Comparison of ENCODE assay signal across 13 cellular contexts in the genomic region with DNA sequence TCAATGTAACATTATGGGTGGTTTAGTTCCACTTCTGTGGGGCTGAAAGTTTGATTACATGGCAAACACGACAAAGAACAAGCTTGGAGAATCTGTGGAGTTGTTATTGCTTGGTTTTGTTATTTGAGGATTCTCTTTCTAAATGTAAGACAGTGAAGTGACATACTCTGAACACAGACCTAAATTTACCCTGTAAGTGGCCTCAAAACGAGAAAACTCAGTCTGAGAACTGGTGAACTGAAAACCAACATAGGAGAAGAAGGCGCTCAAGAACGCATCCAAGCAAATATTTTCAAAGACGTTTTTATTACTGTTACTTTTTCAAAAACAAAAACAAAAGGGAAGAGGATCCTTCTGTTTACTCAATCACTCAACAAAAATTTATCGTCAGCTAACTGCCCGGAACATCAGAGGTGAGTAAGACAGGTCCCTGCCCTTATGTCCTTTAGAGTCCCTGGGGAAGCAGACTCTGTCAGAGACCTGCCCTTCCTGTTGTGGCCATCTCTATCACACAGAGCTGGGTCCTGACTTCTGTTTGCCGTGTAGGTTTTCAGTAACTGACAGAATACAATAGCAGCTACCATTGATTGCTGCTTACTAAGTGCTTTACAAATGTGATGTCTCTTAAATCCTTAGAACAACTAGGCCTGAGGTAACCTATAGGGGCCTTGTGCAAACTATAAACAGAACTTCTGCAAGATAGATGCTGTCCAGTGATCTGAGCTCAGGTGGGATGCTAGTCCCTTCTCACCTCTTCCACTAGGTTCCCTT.
A peak's percentile ranks its signal among the peaks of the same experiment; 100 is the strongest.
DNase-seq lines count a peak whose midpoint lies in the region; ATAC-seq and TF ChIP-seq lines count a peak whose summit lies in the region.
"Had no signal": no experiment of that assay in that cellular context is flagged by ENCODE, and none has a peak within 500 bp of the region (broad histone marks: within the 10 kb centered on the region; RNA-seq: fewer than 3 reads in every experiment).

No MANE protein-coding gene starts in this region.

- H3K9me3 Mint-ChIP-seq in activated T-helper 17 cell treated with anti-CD3 and anti-CD28 coated beads, Interleukin-2, amount 50 U/mL, for 72 hours, result no peaks in the 10 kb centered on the region
- H3K9me3 Mint-ChIP-seq in endodermal cell, result peaks cover 13% of the 10 kb centered on the region
- H3K9me3 Mint-ChIP-seq: immature natural killer cell had no signal

- no peaks in the 10 kb centered on the region for H3K36me3 Mint-ChIP-seq in activated T-helper 17 cell treated with anti-CD3 and anti-CD28 coated beads, Interleukin-2, amount 50 U/mL, for 72 hours (ENCODE audit: low read depth)
- H3K36me3 Mint-ChIP-seq in endodermal cell (ENCODE audit: low read depth), result peaks cover 1% of the 10 kb centered on the region

- no peak overlapping the region for H3K9ac ChIP-seq in endodermal cell (ENCODE audit: extremely low read depth, low read length, poor library complexity, severe bottlenecking)

- 87 to 90% methylated on average over 2 to 8 of the region's 8 CpGs for WGBS in endodermal cell (ENCODE audit: insufficient coverage in 1 of 2, insufficient read length in 1 of 2), 2 experiments

- H3K9me3 ChIP-seq in endodermal cell (ENCODE audit: control insufficient read depth, low read length), result peaks cover 7% of the 10 kb centered on the region

- no peaks in the 10 kb centered on the region for H3K36me3 ChIP-seq in endodermal cell (ENCODE audit: control insufficient read depth, insufficient read depth, low read length)

- ATAC-seq in GM18517 (IDR thresholded peaks at IDR 0.05; ENCODE audit: unreplicated experiment) (peak; percentile 70), GM21825 (IDR thresholded peaks at IDR 0.05; ENCODE audit: unreplicated experiment) (peak; percentile 64), HG03520 (IDR thresholded peaks at IDR 0.05; ENCODE audit: unreplicated experiment) (peak; percentile 82)
- ATAC-seq in activated T-helper 17 cell treated with anti-CD3 and anti-CD28 coated beads, Interleukin-2, amount 50 U/mL, for 72 hours (replicated peaks), result no peak
- ATAC-seq: stimulated activated naive CD8-positive, alpha-beta T cell treated with anti-CD3 and anti-CD28 coated beads, Interleukin-15, amount 100 ng/mL, for 72 hours had no signal

- no peaks in the 10 kb centered on the region for H3K27me3 Mint-ChIP-seq in activated T-helper 17 cell treated with anti-CD3 and anti-CD28 coated beads, Interleukin-2, amount 50 U/mL, for 72 hours
- H3K27me3 Mint-ChIP-seq in endodermal cell (ENCODE audit: insufficient read depth), result no peaks in the 10 kb centered on the region
- H3K27me3 Mint-ChIP-seq: stimulated activated naive CD8-positive, alpha-beta T cell treated with anti-CD3 and anti-CD28 coated beads, Interleukin-15, amount 100 ng/mL, for 72 hours had no signal

- no peak for TF ChIP-seq CTCF in endodermal cell (conservative IDR thresholded peaks at IDR 0.05)

- H3K4me3 Mint-ChIP-seq in activated T-helper 17 cell treated with anti-CD3 and anti-CD28 coated beads, Interleukin-2, amount 50 U/mL, for 72 hours, result no peak overlapping the region
- no peak overlapping the region for H3K4me3 Mint-ChIP-seq in endodermal cell
- H3K4me3 Mint-ChIP-seq: immature natural killer cell; stimulated activated naive CD8-positive, alpha-beta T cell treated with anti-CD3 and anti-CD28 coated beads, Interleukin-15, amount 100 ng/mL, for 72 hours had no signal

- H3K4me1 Mint-ChIP-seq in activated T-helper 17 cell treated with anti-CD3 and anti-CD28 coated beads, Interleukin-2, amount 50 U/mL, for 72 hours, result no peaks in the 10 kb centered on the region
- H3K4me1 Mint-ChIP-seq in endodermal cell, result peaks cover 23% of the 10 kb centered on the region
- H3K4me1 Mint-ChIP-seq: immature natural killer cell had no signal

- H3K27me3 ChIP-seq in endodermal cell (ENCODE audit: control insufficient read depth, insufficient read depth, low read length, poor library complexity, severe bottlenecking), result no peaks in the 10 kb centered on the region

- no peak overlapping the region for H3K27ac ChIP-seq in endodermal cell (ENCODE audit: low read depth, low read length)

- no peak overlapping the region for H3K4me3 ChIP-seq in endodermal cell (ENCODE audit: low read length)

- peak; percentile 45 for DNase-seq in left kidney (ENCODE audit: low read depth, low spot score)
- DNase-seq in endodermal cell, result no peak
- no peak for DNase-seq in cerebellar cortex (ENCODE audit: low spot score)
- DNase-seq in T1000 (lab: John Stamatoyannopoulos, UW), result no peak
- DNase-seq: activated CD4-positive, alpha-beta T cell treated with anti-CD3 and anti-CD28 coated beads, Interleukin-2, amount 50 U/mL, for 4 hours; immature natural killer cell; NCI-H2081 treated with DMSO at 0.1 percent for 48 hours; Right ventricle myocardium superior; stimulated activated naive CD8-positive, alpha-beta T cell treated with anti-CD3 and anti-CD28 coated beads, Interleukin-15, amount 100 ng/mL, for 72 hours had no signal

- peaks cover 10% of the 10 kb centered on the region for H3K4me1 ChIP-seq in endodermal cell (ENCODE audit: control insufficient read depth, insufficient read depth, low read length)

- H3K27ac Mint-ChIP-seq in activated T-helper 17 cell treated with anti-CD3 and anti-CD28 coated beads, Interleukin-2, amount 50 U/mL, for 72 hours, result no peak overlapping the region
- H3K27ac Mint-ChIP-seq in endodermal cell, result no peak overlapping the region
- H3K27ac Mint-ChIP-seq: immature natural killer cell had no signal
